Comparison of ENCODE assay signal across 8 cellular contexts in the genomic region with DNA sequence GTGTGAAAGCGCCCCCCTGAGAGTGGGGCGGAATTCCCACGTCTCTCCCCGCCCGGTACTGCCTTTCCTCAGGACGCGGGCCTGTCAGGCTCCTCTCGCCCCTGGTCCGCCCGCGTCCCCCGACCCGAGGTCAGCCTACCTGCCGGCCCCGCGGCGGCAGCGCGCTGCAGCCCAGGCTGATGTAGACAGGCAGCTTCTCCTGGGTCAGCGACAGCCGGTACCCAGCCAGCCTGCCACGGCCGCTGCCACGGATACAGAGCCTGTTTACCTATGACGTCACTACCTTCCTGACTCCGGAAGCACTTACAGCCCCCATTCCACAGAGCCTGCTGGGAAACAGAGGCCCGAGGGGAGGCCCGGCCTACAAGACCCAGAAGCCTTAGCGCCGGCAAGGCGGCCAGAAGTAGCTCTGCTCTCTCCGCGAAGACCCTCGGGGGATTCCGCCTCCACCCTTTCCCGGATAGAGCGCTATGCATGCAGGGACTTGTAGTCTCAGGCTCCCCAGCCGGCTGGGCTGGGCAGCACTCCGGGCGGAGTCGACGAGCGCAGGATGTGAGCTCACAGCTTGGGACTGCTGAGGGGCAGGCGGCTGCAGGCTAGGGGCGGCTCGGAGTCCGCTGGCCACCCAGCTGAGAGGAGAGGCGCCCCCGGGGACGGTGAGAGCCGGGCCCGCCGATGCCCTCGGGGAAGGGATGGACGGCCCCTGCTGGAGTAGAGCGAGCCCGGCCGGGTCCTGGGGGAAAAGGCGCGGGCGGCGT. TPM values are rescaled to one million over a fixed set of nuclear protein-coding genes. Genes with fewer than 3 reads are reported as not detected.
DNase-seq lines count a peak whose midpoint lies in the region; ATAC-seq, FAIRE-seq and TF ChIP-seq lines count a peak whose summit lies in the region.

A gene with protein sequence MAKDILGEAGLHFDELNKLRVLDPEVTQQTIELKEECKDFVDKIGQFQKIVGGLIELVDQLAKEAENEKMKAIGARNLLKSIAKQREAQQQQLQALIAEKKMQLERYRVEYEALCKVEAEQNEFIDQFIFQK (minus strand): TSS at position 272 of the 758 bp plus-strand sequence. CDS start 3,487 bp downstream, outside the sequence.
A gene with protein sequence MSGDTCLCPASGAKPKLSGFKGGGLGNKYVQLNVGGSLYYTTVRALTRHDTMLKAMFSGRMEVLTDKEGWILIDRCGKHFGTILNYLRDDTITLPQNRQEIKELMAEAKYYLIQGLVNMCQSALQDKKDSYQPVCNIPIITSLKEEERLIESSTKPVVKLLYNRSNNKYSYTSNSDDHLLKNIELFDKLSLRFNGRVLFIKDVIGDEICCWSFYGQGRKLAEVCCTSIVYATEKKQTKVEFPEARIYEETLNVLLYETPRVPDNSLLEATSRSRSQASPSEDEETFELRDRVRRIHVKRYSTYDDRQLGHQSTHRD (plus strand): TSS at position 561 of the 758 bp plus-strand sequence. CDS start 3,761 bp downstream, outside the sequence.

- peak; percentile 95 for ATAC-seq in HG03460 (IDR thresholded peaks at IDR 0.05; ENCODE audit: unreplicated experiment)

- H3K9me3 ChIP-seq in BE2C = no peaks in the 10 kb centered on the region

- no peak for TF ChIP-seq CTCF in BE2C (IDR thresholded peaks at IDR 0.05; ENCODE audit: low read depth, low read length)

- peak; percentile 96 for DNase-seq in BE2C
- DNase-seq in GM19240 (ENCODE audit: insufficient read length, low spot score) = peak; percentile 96
- DNase-seq in NCI-H526 (lab: John Stamatoyannopoulos, UW) = peak; percentile 100
- peak; percentile 98 for DNase-seq in activated CD4-positive, alpha-beta T cell treated with anti-CD3 and anti-CD28 coated beads for 48 hours
- peak; percentile 100 for DNase-seq in kidney glomerular epithelial cell (lab: John Stamatoyannopoulos, UW)
- DNase-seq in stimulated activated CD4-positive, alpha-beta T cell treated with anti-CD3 and anti-CD28 coated beads, Interleukin-1b, Interleukin-23, amount 100 ng/mL, for 1 hour (ENCODE audit: low read depth in 2 of 2) = peak; percentile 81 to 96

- no peaks in the 10 kb centered on the region for H3K36me3 ChIP-seq in BE2C

- peak within 1 kb of the TSS; percentile 83 for H3K4me3 ChIP-seq in BE2C (ENCODE audit: low read depth, low read length)

- peak; percentile 93 for FAIRE-seq in colon (lab: Jason Lieb, UNC)

- H3K4me1 ChIP-seq in BE2C = no peaks in the 10 kb centered on the region

- H3K27me3 ChIP-seq in BE2C = no peaks in the 10 kb centered on the region

RNA-seq across cellular contexts. Expression of the first gene that starts in this region (rescaled TPM):
- polyA plus RNA-seq in BE2C (2012; ENCODE audit: insufficient read depth, insufficient read length, low read depth) = 19.5 TPM

RNA-seq across cellular contexts. Expression of the second gene that starts in this region (rescaled TPM):
- 21.0 TPM for polyA plus RNA-seq in BE2C (2012; ENCODE audit: insufficient read depth, insufficient read length, low read depth)

Comparison
In these comparisons a context has a peak if more than half of its experiments do, and no peak if none do; other contexts are left out.
1. Peak in every context shown above with its lines: DNase-seq, ATAC-seq and H3K4me3 ChIP-seq.